ENCODE assay signal across 8 cellular contexts in genomic region chr15:75043509-75044257, GRCh38. TPM values are rescaled to one million over a fixed set of nuclear protein-coding genes. Genes with fewer than 3 reads are reported as not detected.
DNase-seq lines count a peak whose midpoint lies in the region; ATAC-seq and TF ChIP-seq lines count a peak whose summit lies in the region.

No MANE protein-coding gene starts in this region.

- H3K4me3 Mint-ChIP-seq in CD8-positive, alpha-beta memory T cell, result peak overlapping the region in 1 of 7 donors; percentile 12

- POLR2A ChIA-PET in CD8-positive, alpha-beta memory T cell (lab: Charles Lee), result interaction anchor here (0.5 to 2.7 kb wide), 4 partner anchors 33 to 325 kb away, joined by 3 to 8 read pairs (median 5); partner anchors contain the start of gene C15orf39

- H3K4me1 ChIP-seq in CD8-positive, alpha-beta memory T cell (ENCODE audit: insufficient read depth, low read length), result peaks cover 21% of the 10 kb centered on the region
- peaks cover 53 to 59% of the 10 kb centered on the region in 2 donors for H3K4me1 ChIP-seq in mucosa of rectum (ENCODE audit: control insufficient read depth in 2 of 2, insufficient read depth in 2 of 2, low read length in 2 of 2)
- H3K4me1 ChIP-seq in uterus, result peaks cover 0 to 19% of the 10 kb centered on the region in 2 donors

- no peak overlapping the region for H3K4me3 ChIP-seq in CD8-positive, alpha-beta memory T cell (ENCODE audit: low read length)
- no peak overlapping the region for H3K4me3 ChIP-seq in epithelial cell of proximal tubule (ENCODE audit: low read depth, low read length)
- H3K4me3 ChIP-seq in mucosa of rectum (ENCODE audit: low read length in 2 of 2), result peak overlapping the region; percentile 1 to 42
- H3K4me3 ChIP-seq in uterus, result no peak overlapping the region

- peaks cover 41 to 50% (median 42%) of the 10 kb centered on the region in 3 donors for H3K4me1 Mint-ChIP-seq in CD8-positive, alpha-beta memory T cell

- intact Hi-C loops in uterus (cut with DNase I; ENCODE audit: low total_unique reads), result no loop called here

- H3K36me3 Mint-ChIP-seq in CD8-positive, alpha-beta memory T cell, result peaks cover 0 to 26% (median 2%) of the 10 kb centered on the region in 3 donors

- TF ChIP-seq POLR2A in GM19193 (IDR thresholded peaks at IDR 0.05; ENCODE audit: extremely low read depth, insufficient read depth, insufficient read length) (peak; percentile 54), uterus (IDR thresholded peaks at IDR 0.05) (peak in 1 of 2 donors; percentile 20)

- H3K36me3 ChIP-seq in CD8-positive, alpha-beta memory T cell (ENCODE audit: insufficient read depth, low read length), result no peaks in the 10 kb centered on the region
- H3K36me3 ChIP-seq in mucosa of rectum (ENCODE audit: control insufficient read depth in 2 of 2, insufficient read depth in 2 of 2, low read length in 2 of 2) (peaks cover 2% of the 10 kb centered on the region in 2 donors), uterus (no peaks in the 10 kb centered on the region)

- H3K27me3 ChIP-seq in CD8-positive, alpha-beta memory T cell (ENCODE audit: insufficient read depth, low read length, poor library complexity, severe bottlenecking), result no peaks in the 10 kb centered on the region
- H3K27me3 ChIP-seq in mucosa of rectum (ENCODE audit: control insufficient read depth in 2 of 2, insufficient read depth in 2 of 2, low read length in 2 of 2) (no peaks in the 10 kb centered on the region), uterus (no peaks in the 10 kb centered on the region)

- no peaks in the 10 kb centered on the region for H3K9me3 ChIP-seq in CD8-positive, alpha-beta memory T cell (ENCODE audit: low read length)
- H3K9me3 ChIP-seq in mucosa of rectum (ENCODE audit: control insufficient read depth in 2 of 2, low read length in 2 of 2) (no peaks in the 10 kb centered on the region), uterus (no peaks in the 10 kb centered on the region)

- CTCF ChIA-PET in CD8-positive, alpha-beta memory T cell (lab: Charles Lee), result interaction anchor here (0.8 to 2.4 kb wide), 10 partner anchors 12 to 164 kb away, joined by 3 to 10 read pairs (median 4); partner anchors contain the start of genes C15orf39 and PPCDC

- no peaks in the 10 kb centered on the region for H3K9me3 Mint-ChIP-seq in CD8-positive, alpha-beta memory T cell

- H3K27me3 Mint-ChIP-seq in CD8-positive, alpha-beta memory T cell, result no peaks in the 10 kb centered on the region

- TF ChIP-seq CTCF in epithelial cell of proximal tubule (conservative IDR thresholded peaks at IDR 0.05; ENCODE audit: low read depth, low read length) (peak; percentile 52), uterus (IDR thresholded peaks at IDR 0.05) (peak; percentile 51 to 58 (median 54))

- peak overlapping the region; percentile 49 for H3K27ac ChIP-seq in CD8-positive, alpha-beta memory T cell (ENCODE audit: low read depth, low read length)
- peak overlapping the region; percentile 82 to 90 for H3K27ac ChIP-seq in mucosa of rectum (ENCODE audit: low read depth in 2 of 2, low read length in 2 of 2)
- peak overlapping the region; percentile 61 to 82 for H3K27ac ChIP-seq in uterus

- H3K9ac ChIP-seq in mucosa of rectum (ENCODE audit: low read depth in 1 of 2, low read length in 2 of 2), result peak overlapping the region; percentile 41 to 65

- H3K27ac Mint-ChIP-seq in CD8-positive, alpha-beta memory T cell, result peak overlapping the region in 7 of 8 donors; percentile 59 to 97 (median 90)

- DNase-seq in CD8-positive, alpha-beta memory T cell, result no peak
- DNase-seq in epithelial cell of proximal tubule (ENCODE audit: low read depth) (peak; percentile 49), uterus (peak; percentile 95)
- DNase-seq in central memory CD4-positive, alpha-beta T cell, result no peak

- ATAC-seq in HG03175 (IDR thresholded peaks at IDR 0.05; ENCODE audit: unreplicated experiment) (peak; percentile 32), SK-N-SH treated with all-trans-retinoic acid at 6 μM for 48 hours (peak; percentile 25; the same call in 2 of the 3 replicates)

TF ChIP-seq in SK-N-SH treated with all-trans-retinoic acid at 6 μM for 48 hours, 23 proteins besides CTCF, POLR2A, EP300 and RAD21 (continues in another document):
- TF ChIP-seq ZC3H10 (CRISPR knock-in tag; IDR thresholded peaks at IDR 0.05) (no peak), ZFP30 (CRISPR knock-in tag; IDR thresholded peaks at IDR 0.05) (no peak), ARNTL (CRISPR knock-in tag; IDR thresholded peaks at IDR 0.05; ENCODE audit: borderline replicate concordance, low read depth) (no peak), TCF4 (CRISPR knock-in tag; IDR thresholded peaks at IDR 0.05; ENCODE audit: borderline replicate concordance) (no peak), PPARA (CRISPR knock-in tag; IDR thresholded peaks at IDR 0.05; ENCODE audit: borderline replicate concordance) (no peak), ISL1 (CRISPR knock-in tag; IDR thresholded peaks at IDR 0.05) (no peak), GLIS3 (CRISPR knock-in tag; IDR thresholded peaks at IDR 0.05) (no peak), ZNF565 (CRISPR knock-in tag; conservative IDR thresholded peaks at IDR 0.05; ENCODE audit: low read depth) (no peak), BACH2 (CRISPR knock-in tag; IDR thresholded peaks at IDR 0.05; ENCODE audit: borderline replicate concordance) (no peak), SNAI2 (CRISPR knock-in tag; IDR thresholded peaks at IDR 0.05) (no peak), TOX (CRISPR knock-in tag; IDR thresholded peaks at IDR 0.05; ENCODE audit: borderline replicate concordance) (no peak), CSDC2 (CRISPR knock-in tag; IDR thresholded peaks at IDR 0.05) (no peak), RARB (CRISPR knock-in tag; IDR thresholded peaks at IDR 0.05) (no peak), ESRRG (CRISPR knock-in tag; IDR thresholded peaks at IDR 0.05) (no peak), CREB5 (CRISPR knock-in tag; IDR thresholded peaks at IDR 0.05; ENCODE audit: low read depth) (no peak)
- TF ChIP-seq, protein P1, sequence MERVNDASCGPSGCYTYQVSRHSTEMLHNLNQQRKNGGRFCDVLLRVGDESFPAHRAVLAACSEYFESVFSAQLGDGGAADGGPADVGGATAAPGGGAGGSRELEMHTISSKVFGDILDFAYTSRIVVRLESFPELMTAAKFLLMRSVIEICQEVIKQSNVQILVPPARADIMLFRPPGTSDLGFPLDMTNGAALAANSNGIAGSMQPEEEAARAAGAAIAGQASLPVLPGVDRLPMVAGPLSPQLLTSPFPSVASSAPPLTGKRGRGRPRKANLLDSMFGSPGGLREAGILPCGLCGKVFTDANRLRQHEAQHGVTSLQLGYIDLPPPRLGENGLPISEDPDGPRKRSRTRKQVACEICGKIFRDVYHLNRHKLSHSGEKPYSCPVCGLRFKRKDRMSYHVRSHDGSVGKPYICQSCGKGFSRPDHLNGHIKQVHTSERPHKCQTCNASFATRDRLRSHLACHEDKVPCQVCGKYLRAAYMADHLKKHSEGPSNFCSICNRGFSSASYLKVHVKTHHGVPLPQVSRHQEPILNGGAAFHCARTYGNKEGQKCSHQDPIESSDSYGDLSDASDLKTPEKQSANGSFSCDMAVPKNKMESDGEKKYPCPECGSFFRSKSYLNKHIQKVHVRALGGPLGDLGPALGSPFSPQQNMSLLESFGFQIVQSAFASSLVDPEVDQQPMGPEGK (CRISPR knock-in tag; IDR thresholded peaks at IDR 0.05; ENCODE audit: borderline replicate concordance), result no peak
- TF ChIP-seq, protein P2, sequence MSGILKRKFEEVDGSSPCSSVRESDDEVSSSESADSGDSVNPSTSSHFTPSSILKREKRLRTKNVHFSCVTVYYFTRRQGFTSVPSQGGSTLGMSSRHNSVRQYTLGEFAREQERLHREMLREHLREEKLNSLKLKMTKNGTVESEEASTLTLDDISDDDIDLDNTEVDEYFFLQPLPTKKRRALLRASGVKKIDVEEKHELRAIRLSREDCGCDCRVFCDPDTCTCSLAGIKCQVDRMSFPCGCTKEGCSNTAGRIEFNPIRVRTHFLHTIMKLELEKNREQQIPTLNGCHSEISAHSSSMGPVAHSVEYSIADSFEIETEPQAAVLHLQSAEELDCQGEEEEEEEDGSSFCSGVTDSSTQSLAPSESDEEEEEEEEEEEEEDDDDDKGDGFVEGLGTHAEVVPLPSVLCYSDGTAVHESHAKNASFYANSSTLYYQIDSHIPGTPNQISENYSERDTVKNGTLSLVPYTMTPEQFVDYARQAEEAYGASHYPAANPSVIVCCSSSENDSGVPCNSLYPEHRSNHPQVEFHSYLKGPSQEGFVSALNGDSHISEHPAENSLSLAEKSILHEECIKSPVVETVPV (CRISPR knock-in tag; IDR thresholded peaks at IDR 0.05), result no peak
- TF ChIP-seq, protein P3, sequence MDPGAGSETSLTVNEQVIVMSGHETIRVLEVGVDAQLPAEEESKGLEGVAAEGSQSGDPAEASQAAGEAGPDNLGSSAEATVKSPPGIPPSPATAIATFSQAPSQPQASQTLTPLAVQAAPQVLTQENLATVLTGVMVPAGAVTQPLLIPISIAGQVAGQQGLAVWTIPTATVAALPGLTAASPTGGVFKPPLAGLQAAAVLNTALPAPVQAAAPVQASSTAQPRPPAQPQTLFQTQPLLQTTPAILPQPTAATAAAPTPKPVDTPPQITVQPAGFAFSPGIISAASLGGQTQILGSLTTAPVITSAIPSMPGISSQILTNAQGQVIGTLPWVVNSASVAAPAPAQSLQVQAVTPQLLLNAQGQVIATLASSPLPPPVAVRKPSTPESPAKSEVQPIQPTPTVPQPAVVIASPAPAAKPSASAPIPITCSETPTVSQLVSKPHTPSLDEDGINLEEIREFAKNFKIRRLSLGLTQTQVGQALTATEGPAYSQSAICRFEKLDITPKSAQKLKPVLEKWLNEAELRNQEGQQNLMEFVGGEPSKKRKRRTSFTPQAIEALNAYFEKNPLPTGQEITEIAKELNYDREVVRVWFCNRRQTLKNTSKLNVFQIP (CRISPR knock-in tag; IDR thresholded peaks at IDR 0.05; ENCODE audit: borderline replicate concordance, low read depth), result no peak

RNA-seq across cellular contexts. Expression of gene PPCDC, which starts 20.3 kb away (rescaled TPM):
- total RNA-seq in CD8-positive, alpha-beta memory T cell, result 10 to 100 TPM; 35.5 to 39.2 TPM
- polyA plus RNA-seq in CD8-positive, alpha-beta memory T cell, result 12.8 TPM
- total RNA-seq in epithelial cell of proximal tubule, result 26.1 and 39.7 TPM in 2 replicates
- 10 to 100 TPM in 2 of 4 donors, 1 to 10 TPM in 2; 1.2 to 22.8 (median 6.9) TPM for total RNA-seq in uterus

RNA-seq across cellular contexts. Expression of gene SCAMP5, which starts 48.3 kb away (rescaled TPM):
- total RNA-seq in CD8-positive, alpha-beta memory T cell, result 1 to 10 TPM in 1 of 2 experiments, under 1 TPM in 1; 0.74 to 1.1 TPM
- 0.16 TPM for polyA plus RNA-seq in CD8-positive, alpha-beta memory T cell
- 4.7 and 19.5 TPM in 2 replicates for total RNA-seq in epithelial cell of proximal tubule
- 1 to 10 TPM in 3 of 4 donors, under 1 TPM in 1; 0.29 to 6.6 (median 1.9) TPM for total RNA-seq in uterus

Comparison
In these comparisons a context has a peak if more than half of its experiments do, and no peak if none do; other contexts are left out.
1. DNase-seq: peak in epithelial cell of proximal tubule (single experiment) and uterus (2 of 2); none in CD8-positive, alpha-beta memory T cell (0 of 5) and central memory CD4-positive, alpha-beta T cell (single experiment).
2. H3K4me3 ChIP-seq: peak in mucosa of rectum (2 of 2); none in CD8-positive, alpha-beta memory T cell (single experiment), epithelial cell of proximal tubule (single experiment) and uterus (0 of 2).
3. Peak in every context shown above with its lines, with median percentiles within 50 percentile points of each other: H3K27ac ChIP-seq.